16 cellular contexts compared by ENCODE assay signal in genomic region chr14:61535470-61535869, GRCh38.
DNase-seq lines count a peak whose midpoint lies in the region; ATAC-seq, FAIRE-seq and TF ChIP-seq lines count a peak whose summit lies in the region.
"Had no signal": no experiment of that assay in that cellular context is flagged by ENCODE, and none has a peak within 500 bp of the region (broad histone marks: within the 10 kb centered on the region; RNA-seq: fewer than 3 reads in every experiment).

No MANE protein-coding gene starts in this region.

- H3K27me3 ChIP-seq in pancreas: no peaks in the 10 kb centered on the region

- no peaks in the 10 kb centered on the region for H3K9me3 Mint-ChIP-seq in activated T-cell treated with anti-CD3 and anti-CD28 coated beads, Interleukin-2, amount 50 U/mL, for 24 hours
- H3K9me3 Mint-ChIP-seq in activated T-cell treated with anti-CD3 and anti-CD28 coated beads, Interleukin-2, amount 50 U/mL, for 4 hours: no peaks in the 10 kb centered on the region
- H3K9me3 Mint-ChIP-seq in endothelial cell (ENCODE audit: unreplicated experiment): no peaks in the 10 kb centered on the region
- H3K9me3 Mint-ChIP-seq in stimulated activated naive B cell treated with anti-CD40 and anti-IgM and Interleukin-4, amounts not matched to agents 10 μg/mL and 1 μg/mL and 100 μg/mL, for 72 hours: no peaks in the 10 kb centered on the region
- H3K9me3 Mint-ChIP-seq: activated B cell treated with CpG ODN at 0.5 μM for 24 hours had no signal

- WGBS in pancreas, 2 donors: 93 to 95% methylated on average over 4 of the region's 4 CpGs

- no peak for FAIRE-seq in pancreas (lab: Jason Lieb, UNC)
- no peak for FAIRE-seq in RCC 7860 (lab: Jason Lieb, UNC)

- H3K27ac ChIP-seq in pancreas: peak overlapping the region in 1 of 4 donors; percentile 3
- H3K27ac ChIP-seq: parathyroid adenoma had no signal

- H3K36me3 Mint-ChIP-seq in activated T-cell treated with anti-CD3 and anti-CD28 coated beads, Interleukin-2, amount 50 U/mL, for 24 hours (ENCODE audit: low read depth): peaks cover 100% of the 10 kb centered on the region
- peaks cover 58% of the 10 kb centered on the region for H3K36me3 Mint-ChIP-seq in activated T-cell treated with anti-CD3 and anti-CD28 coated beads, Interleukin-2, amount 50 U/mL, for 4 hours (ENCODE audit: insufficient read depth)
- H3K36me3 Mint-ChIP-seq in T-helper 17 cell (ENCODE audit: low read depth): peaks cover 7% of the 10 kb centered on the region
- H3K36me3 Mint-ChIP-seq in endothelial cell (ENCODE audit: low read depth, unreplicated experiment): peaks cover 5% of the 10 kb centered on the region
- no peaks in the 10 kb centered on the region for H3K36me3 Mint-ChIP-seq in stimulated activated naive B cell treated with anti-CD40 and anti-IgM and Interleukin-4, amounts not matched to agents 10 μg/mL and 1 μg/mL and 100 μg/mL, for 72 hours

- H3K4me1 ChIP-seq in pancreas: peaks cover 68 to 80% (median 69%) of the 10 kb centered on the region in 3 donors

- H3K9me3 ChIP-seq in T-helper 17 cell (ENCODE audit: control insufficient read depth, low read length, poor library complexity, severe bottlenecking) (no peaks in the 10 kb centered on the region), pancreas (no peaks in the 10 kb centered on the region)

- no peaks in the 10 kb centered on the region for H3K27me3 Mint-ChIP-seq in activated T-cell treated with anti-CD3 and anti-CD28 coated beads, Interleukin-2, amount 50 U/mL, for 24 hours
- H3K27me3 Mint-ChIP-seq in activated T-cell treated with anti-CD3 and anti-CD28 coated beads, Interleukin-2, amount 50 U/mL, for 4 hours (ENCODE audit: low read depth): no peaks in the 10 kb centered on the region
- H3K27me3 Mint-ChIP-seq in T-helper 17 cell (no peaks in the 10 kb centered on the region), endothelial cell (ENCODE audit: unreplicated experiment) (peaks cover 4% of the 10 kb centered on the region)
- no peaks in the 10 kb centered on the region for H3K27me3 Mint-ChIP-seq in stimulated activated naive B cell treated with anti-CD40 and anti-IgM and Interleukin-4, amounts not matched to agents 10 μg/mL and 1 μg/mL and 100 μg/mL, for 72 hours
- H3K27me3 Mint-ChIP-seq: activated B cell treated with CpG ODN at 0.5 μM for 24 hours had no signal

- H3K27ac Mint-ChIP-seq in activated T-cell treated with anti-CD3 and anti-CD28 coated beads, Interleukin-2, amount 50 U/mL, for 24 hours: peak overlapping the region; percentile 93
- H3K27ac Mint-ChIP-seq in T-helper 17 cell: peak overlapping the region; percentile 84
- H3K27ac Mint-ChIP-seq in endothelial cell (ENCODE audit: unreplicated experiment): no peak overlapping the region
- peak overlapping the region; percentile 26 for H3K27ac Mint-ChIP-seq in stimulated activated naive B cell treated with anti-CD40 and anti-IgM and Interleukin-4, amounts not matched to agents 10 μg/mL and 1 μg/mL and 100 μg/mL, for 72 hours
- H3K27ac Mint-ChIP-seq: activated B cell treated with CpG ODN at 0.5 μM for 24 hours had no signal

- DNase-seq in activated T-cell treated with anti-CD3 and anti-CD28 coated beads, Interleukin-2, amount 50 U/mL, for 24 hours: no peak
- no peak for DNase-seq in activated T-cell treated with anti-CD3 and anti-CD28 coated beads, Interleukin-2, amount 50 U/mL, for 4 hours
- DNase-seq in T-helper 17 cell: no peak
- no peak for DNase-seq in endothelial cell (ENCODE audit: low spot score)
- DNase-seq in stimulated activated naive B cell treated with anti-CD40 and anti-IgM and Interleukin-4, amounts not matched to agents 10 μg/mL and 1 μg/mL and 100 μg/mL, for 72 hours: no peak
- no peak for DNase-seq in pancreas
- DNase-seq in RCC 7860 (ENCODE audit: low spot score): no peak
- DNase-seq: ACHN; activated B cell treated with CpG ODN at 0.5 μM for 24 hours; GOT3; NCI-H1417 treated with DMSO at 0.1 percent for 48 hours; NCI-H2227 treated with DMSO at 0.1 percent for 48 hours; stimulated activated naive CD4-positive, alpha-beta T cell had no signal

- peaks cover 89% of the 10 kb centered on the region for H3K4me1 Mint-ChIP-seq in activated T-cell treated with anti-CD3 and anti-CD28 coated beads, Interleukin-2, amount 50 U/mL, for 24 hours (ENCODE audit: low read depth)
- H3K4me1 Mint-ChIP-seq in activated T-cell treated with anti-CD3 and anti-CD28 coated beads, Interleukin-2, amount 50 U/mL, for 4 hours (ENCODE audit: low read depth): peaks cover 81% of the 10 kb centered on the region
- H3K4me1 Mint-ChIP-seq in T-helper 17 cell (peaks cover 35% of the 10 kb centered on the region), endothelial cell (ENCODE audit: unreplicated experiment) (peaks cover 28% of the 10 kb centered on the region)
- peaks cover 12 to 45% of the 10 kb centered on the region in 2 donors for H3K4me1 Mint-ChIP-seq in stimulated activated naive B cell treated with anti-CD40 and anti-IgM and Interleukin-4, amounts not matched to agents 10 μg/mL and 1 μg/mL and 100 μg/mL, for 72 hours

- H3K4me3 Mint-ChIP-seq in activated T-cell treated with anti-CD3 and anti-CD28 coated beads, Interleukin-2, amount 50 U/mL, for 24 hours: no peak overlapping the region
- H3K4me3 Mint-ChIP-seq in activated T-cell treated with anti-CD3 and anti-CD28 coated beads, Interleukin-2, amount 50 U/mL, for 4 hours: no peak overlapping the region
- peak overlapping the region; percentile 31 for H3K4me3 Mint-ChIP-seq in T-helper 17 cell
- peak overlapping the region; percentile 40 for H3K4me3 Mint-ChIP-seq in endothelial cell (ENCODE audit: unreplicated experiment)
- H3K4me3 Mint-ChIP-seq in stimulated activated naive B cell treated with anti-CD40 and anti-IgM and Interleukin-4, amounts not matched to agents 10 μg/mL and 1 μg/mL and 100 μg/mL, for 72 hours: no peak overlapping the region
- H3K4me3 Mint-ChIP-seq: activated B cell treated with CpG ODN at 0.5 μM for 24 hours had no signal

- H3K36me3 ChIP-seq in pancreas: no peaks in the 10 kb centered on the region

- no peak overlapping the region for H3K4me3 ChIP-seq in pancreas
- H3K4me3 ChIP-seq: skin epidermis had no signal

- intact Hi-C loops in pancreas (cut with DNase I): loop anchor here in 1 of 3 donors (10.0 kb wide), 1 partner anchor 51 kb away; no protein-coding TSS in a partner anchor

- no peak for ATAC-seq in activated T-cell treated with anti-CD3 and anti-CD28 coated beads, Interleukin-2, amount 50 U/mL, for 4 hours
- ATAC-seq in T-helper 17 cell (no peak), GM21717 (IDR thresholded peaks at IDR 0.05; ENCODE audit: unreplicated experiment) (no peak), pancreas (no peak)
- no peak for ATAC-seq in stimulated activated naive B cell treated with anti-CD40 and anti-IgM and Interleukin-4, amounts not matched to agents 10 μg/mL and 1 μg/mL and 100 μg/mL, for 72 hours (replicated peaks)

- TF ChIP-seq CTCF in endothelial cell (IDR thresholded peaks at IDR 0.05; ENCODE audit: unreplicated experiment) (no peak), pancreas (IDR thresholded peaks at IDR 0.05) (no peak)

Comparison
In these comparisons a context has a peak if more than half of its experiments do, and no peak if none do; other contexts are left out.
1. H3K4me3 Mint-ChIP-seq: peak in T-helper 17 cell (single experiment) and endothelial cell (single experiment); none in activated T-cell treated with anti-CD3 and anti-CD28 coated beads, Interleukin-2, amount 50 U/mL, for 24 hours (single experiment), activated T-cell treated with anti-CD3 and anti-CD28 coated beads, Interleukin-2, amount 50 U/mL, for 4 hours (single experiment) and stimulated activated naive B cell treated with anti-CD40 and anti-IgM and Interleukin-4, amounts not matched to agents 10 μg/mL and 1 μg/mL and 100 μg/mL, for 72 hours (0 of 2).